ENCODE assay signal across 30 cellular contexts in genomic region chr5:119864286-119864685, GRCh38.
"Had no signal": no experiment of that assay in that cellular context is flagged by ENCODE, and none has a peak within 500 bp of the region (broad histone marks: within the 10 kb centered on the region; RNA-seq: fewer than 3 reads in every experiment).

No MANE protein-coding gene starts in this region.

- H3K4me1 Mint-ChIP-seq: activated CD4-positive, alpha-beta memory T cell treated with anti-CD3 and anti-CD28 coated beads, Interleukin-2, amount 10 ng/mL, durations not matched to agents 7 days and 5 days; activated CD8-positive, alpha-beta memory T cell treated with anti-CD3 and anti-CD28 coated beads, Interleukin-2, amount 10 ng/mL, durations not matched to agents 7 days and 5 days; activated naive CD4-positive, alpha-beta T cell treated with anti-CD3 and anti-CD28 coated beads, Interleukin-2, amount 10 ng/mL, durations not matched to agents 7 days and 5 days; activated naive CD8-positive, alpha-beta T cell treated with anti-CD3 and anti-CD28 coated beads, Interleukin-2, amount 50 U/mL, for 24 hours had no signal

- H3K36me3 Mint-ChIP-seq: activated CD8-positive, alpha-beta memory T cell treated with anti-CD3 and anti-CD28 coated beads, Interleukin-2, amount 10 ng/mL, durations not matched to agents 7 days and 5 days; activated naive CD4-positive, alpha-beta T cell treated with anti-CD3 and anti-CD28 coated beads, Interleukin-2, amount 10 ng/mL, durations not matched to agents 7 days and 5 days; activated naive CD8-positive, alpha-beta T cell had no signal

- H3K4me1 ChIP-seq: Peyer's patch had no signal

- H3K9me3 ChIP-seq: Peyer's patch had no signal

- H3K27me3 ChIP-seq: brain microvascular endothelial cell, Peyer's patch had no signal

- H3K27me3 Mint-ChIP-seq: activated CD4-positive, alpha-beta memory T cell treated with anti-CD3 and anti-CD28 coated beads, Interleukin-2, amount 10 ng/mL, durations not matched to agents 7 days and 5 days; activated CD8-positive, alpha-beta memory T cell treated with anti-CD3 and anti-CD28 coated beads, Interleukin-2, amount 10 ng/mL, durations not matched to agents 7 days and 5 days; activated naive CD4-positive, alpha-beta T cell treated with anti-CD3 and anti-CD28 coated beads, Interleukin-2, amount 10 ng/mL, durations not matched to agents 7 days and 5 days; activated naive CD8-positive, alpha-beta T cell; activated naive CD8-positive, alpha-beta T cell treated with anti-CD3 and anti-CD28 coated beads, Interleukin-2, amount 50 U/mL, for 24 hours had no signal

- H3K36me3 ChIP-seq: brain microvascular endothelial cell, Peyer's patch, WERI-Rb-1 had no signal

- DNase-seq: activated CD4-positive, alpha-beta memory T cell treated with anti-CD3 and anti-CD28 coated beads, Interleukin-2, amount 10 ng/mL, durations not matched to agents 7 days and 5 days; activated CD4-positive, alpha-beta T cell treated with anti-CD3 and anti-CD28 coated beads for 1 hour; activated CD4-positive, alpha-beta T cell treated with anti-CD3 and anti-CD28 coated beads for 48 hours; activated CD4-positive, CD25-positive, alpha-beta regulatory T cell; activated CD8-positive, alpha-beta memory T cell treated with anti-CD3 and anti-CD28 coated beads for 24 hours; activated CD8-positive, alpha-beta memory T cell treated with anti-CD3 and anti-CD28 coated beads, Interleukin-2, amount 10 ng/mL, durations not matched to agents 7 days and 5 days; activated CD8-positive, alpha-beta memory T cell treated with anti-CD3 and anti-CD28 coated beads, Interleukin-2, amount 50 U/mL, for 48 hours; activated effector memory CD4-positive, alpha-beta T cell treated with Interleukin-2 at 50 U/mL for 16 hours; activated naive CD4-positive, alpha-beta T cell treated with anti-CD3 and anti-CD28 coated beads, Interleukin-2, amount 10 ng/mL, durations not matched to agents 7 days and 5 days; activated naive CD8-positive, alpha-beta T cell treated with anti-CD3 and anti-CD28 coated beads, Interleukin-2, amount 50 U/mL, for 24 hours; activated T-cell treated with anti-CD3 and anti-CD28 coated beads, Interleukin-2, amount 50 U/mL, for 48 hours; amniotic stem cell; aorta; brain microvascular endothelial cell; central memory CD4-positive, alpha-beta T cell; NCI-H1092 treated with DMSO at 0.1 percent for 48 hours; NCI-H1417; NCI-H187 treated with DMSO at 0.1 percent for 48 hours; NCI-H2081; NCI-H226; NCI-H446 treated with DMSO at 0.1 percent for 48 hours; NCI-H524 treated with DMSO at 0.1 percent for 48 hours; NK-92 treated with Interleukin-12 subunit alpha and Interleukin-12 subunit beta, amount 100 ng/mL, for 24 hours; PC-3; Peyer's patch; SIG-M5; T1000; WERI-Rb-1 had no signal

- H3K4me3 Mint-ChIP-seq: activated CD4-positive, alpha-beta memory T cell treated with anti-CD3 and anti-CD28 coated beads, Interleukin-2, amount 10 ng/mL, durations not matched to agents 7 days and 5 days; activated CD8-positive, alpha-beta memory T cell treated with anti-CD3 and anti-CD28 coated beads, Interleukin-2, amount 10 ng/mL, durations not matched to agents 7 days and 5 days; activated naive CD4-positive, alpha-beta T cell treated with anti-CD3 and anti-CD28 coated beads, Interleukin-2, amount 10 ng/mL, durations not matched to agents 7 days and 5 days; activated naive CD8-positive, alpha-beta T cell; activated naive CD8-positive, alpha-beta T cell treated with anti-CD3 and anti-CD28 coated beads, Interleukin-2, amount 50 U/mL, for 24 hours had no signal

- H3K4me3 ChIP-seq: Peyer's patch had no signal

- H3K27ac ChIP-seq: brain microvascular endothelial cell, Peyer's patch, RWPE1, WERI-Rb-1 had no signal

- H3K27ac Mint-ChIP-seq: activated CD4-positive, alpha-beta memory T cell treated with anti-CD3 and anti-CD28 coated beads, Interleukin-2, amount 10 ng/mL, durations not matched to agents 7 days and 5 days; activated CD8-positive, alpha-beta memory T cell treated with anti-CD3 and anti-CD28 coated beads, Interleukin-2, amount 10 ng/mL, durations not matched to agents 7 days and 5 days; activated naive CD4-positive, alpha-beta T cell treated with anti-CD3 and anti-CD28 coated beads, Interleukin-2, amount 10 ng/mL, durations not matched to agents 7 days and 5 days; activated naive CD8-positive, alpha-beta T cell; activated naive CD8-positive, alpha-beta T cell treated with anti-CD3 and anti-CD28 coated beads, Interleukin-2, amount 50 U/mL, for 24 hours had no signal
